Comparison of ENCODE assay signal across 1 cellular context in the genomic region with DNA sequence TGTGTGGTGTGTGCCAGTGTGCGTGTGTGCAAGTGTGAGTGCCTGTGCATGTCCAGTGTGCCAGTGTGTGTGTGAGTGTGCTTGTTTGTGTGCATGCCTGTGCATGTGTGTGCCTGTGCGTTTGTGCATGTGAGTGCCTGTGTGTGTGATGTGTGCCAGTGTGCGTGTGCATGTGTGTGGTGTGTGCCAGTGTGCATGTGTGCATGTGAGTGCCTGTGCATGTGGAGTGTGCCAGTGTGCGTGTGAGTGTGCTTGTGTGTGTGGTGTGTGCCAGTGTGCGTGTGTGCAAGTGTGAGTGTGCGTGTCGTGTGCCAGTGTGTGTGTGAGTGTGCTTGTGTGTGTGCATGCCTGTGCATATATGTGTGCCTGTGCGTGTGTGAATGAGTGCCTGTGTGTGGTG.
TF ChIP-seq lines count a peak whose summit lies in the region.

No MANE protein-coding gene starts in this region.

TF ChIP-seq in IMR-90, 13 proteins besides CTCF, POLR2A, EP300 and RAD21:
- no peak for TF ChIP-seq RFX5 (IDR thresholded peaks at IDR 0.05; ENCODE audit: low read depth, low read length)
- TF ChIP-seq CEBPB (IDR thresholded peaks at IDR 0.05; ENCODE audit: low read depth, low read length): no peak
TF ChIP-seq in IMR-90: peak in this region for 0.
